ENCODE assay signal across 30 cellular contexts in the genomic region with DNA sequence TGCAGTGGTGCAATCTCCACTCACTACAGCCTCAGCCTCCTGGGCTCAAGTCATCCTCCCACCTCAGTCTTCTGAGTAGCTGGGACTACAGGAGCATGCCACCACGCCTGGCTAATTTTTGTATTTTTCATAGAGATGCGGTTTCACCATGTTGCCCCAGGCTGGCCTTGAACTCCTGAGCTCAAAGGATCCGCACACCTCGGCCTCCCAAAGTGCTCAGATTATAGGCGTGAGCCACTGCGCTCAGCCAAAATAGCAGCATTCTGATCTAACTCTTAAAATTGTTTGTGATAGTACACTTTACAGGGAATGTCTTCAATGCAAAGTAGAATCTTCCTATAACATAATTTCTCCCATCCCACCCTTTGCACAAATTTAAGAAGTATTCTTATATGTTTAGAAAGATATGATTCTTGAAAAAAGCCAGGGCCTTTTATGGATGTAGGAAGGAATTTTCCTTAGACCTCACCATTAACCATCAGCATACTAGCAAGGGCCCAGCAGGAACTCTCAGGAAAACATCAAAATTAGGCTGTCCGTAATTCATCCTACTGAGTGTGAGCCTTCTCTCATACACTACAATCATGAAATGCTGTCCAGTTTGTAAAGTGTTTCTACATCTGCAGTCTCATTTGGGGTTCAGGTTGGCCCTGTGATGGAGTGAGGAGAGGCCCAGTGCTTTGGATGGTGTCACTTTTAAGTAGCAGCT. TPM values are rescaled to one million over a fixed set of nuclear protein-coding genes. Genes with fewer than 3 reads are reported as not detected.
"Had no signal": no experiment of that assay in that cellular context is flagged by ENCODE, and none has a peak within 500 bp of the region (broad histone marks: within the 10 kb centered on the region; RNA-seq: fewer than 3 reads in every experiment).

No MANE protein-coding gene starts in this region.

- H3K4me3 ChIP-seq: heart right ventricle, lower lobe of right lung, sigmoid colon, smooth muscle cell, testis had no signal

- H3K36me3 ChIP-seq: heart right ventricle, lower lobe of right lung, sigmoid colon, WERI-Rb-1 had no signal

- H3K4me2 ChIP-seq: smooth muscle cell had no signal

- FAIRE-seq: bronchial epithelial cell, endometrium, kidney had no signal

- H3K27ac ChIP-seq: heart right ventricle, lower lobe of right lung, sigmoid colon, testis, WERI-Rb-1 had no signal

- H3K9me3 ChIP-seq: heart right ventricle, lower lobe of right lung, sigmoid colon, testis had no signal

- ATAC-seq: activated CD8-positive, alpha-beta memory T cell treated with anti-CD3 and anti-CD28 coated beads, Interleukin-2, amount 10 ng/mL, durations not matched to agents 7 days and 5 days; activated CD8-positive, alpha-beta T cell treated with anti-CD3 and anti-CD28 coated beads for 36 hours; heart right ventricle; lower lobe of right lung; naive thymus-derived CD8-positive, alpha-beta T cell; stimulated activated naive B cell treated with anti-CD40 and anti-IgM and Interleukin-4, amounts not matched to agents 10 μg/mL and 1 μg/mL and 100 μg/mL, for 72 hours had no signal

- DNase-seq: activated CD4-positive, alpha-beta T cell treated with anti-CD3 and anti-CD28 coated beads, Interleukin-2, amount 10 ng/mL, durations not matched to agents 7 days and 5 days; activated CD4-positive, CD25-positive, alpha-beta regulatory T cell treated with anti-CD3 and anti-CD28 coated beads, Interleukin-2, amount 50 U/mL, for 72 hours; activated CD8-positive, alpha-beta memory T cell treated with anti-CD3 and anti-CD28 coated beads, Interleukin-2, amount 10 ng/mL, durations not matched to agents 7 days and 5 days; activated CD8-positive, alpha-beta T cell treated with anti-CD3 and anti-CD28 coated beads for 36 hours; activated effector memory CD4-positive, alpha-beta T cell treated with anti-CD3 and anti-CD28 coated beads, Interleukin-2, amount 50 U/mL, for 16 hours; activated naive CD4-positive, alpha-beta T cell treated with anti-CD3 and anti-CD28 coated beads, Interleukin-2, amount 10 ng/mL, durations not matched to agents 7 days and 5 days; activated T-cell treated with anti-CD3 and anti-CD28 coated beads for 4 hours; amygdala; cerebellar nuclear complex; cortex of kidney; heart right ventricle; kidney; lower lobe of right lung; naive thymus-derived CD8-positive, alpha-beta T cell; sigmoid colon; stimulated activated CD4-positive, alpha-beta T cell treated with anti-CD3 and anti-CD28 coated beads, Interleukin-15, amount 100 ng/mL, for 24 hours; stimulated activated CD4-positive, alpha-beta T cell treated with anti-CD3 and anti-CD28 coated beads, Interleukin-2, amount 100 ng/mL, for 48 hours; stimulated activated CD8-positive, alpha-beta memory T cell treated with anti-CD3 and anti-CD28 coated beads, Interleukin-4, amount 100 ng/mL, for 48 hours; stimulated activated naive B cell treated with anti-CD40 and anti-IgM and Interleukin-4, amounts not matched to agents 10 μg/mL and 1 μg/mL and 100 μg/mL, for 72 hours; T-helper 1 cell; testis; WERI-Rb-1 had no signal

- H3K4me1 ChIP-seq: lower lobe of right lung, sigmoid colon, testis had no signal

- H3K27me3 ChIP-seq: heart right ventricle, sigmoid colon, testis had no signal

RNA-seq across cellular contexts. Expression of a gene that starts 37.7 kb away (rescaled TPM):
- total RNA-seq: activated CD4-positive, alpha-beta T cell treated with anti-CD3 and anti-CD28 coated beads, Interleukin-2, amount 10 ng/mL, durations not matched to agents 7 days and 5 days; activated CD8-positive, alpha-beta memory T cell treated with anti-CD3 and anti-CD28 coated beads, Interleukin-2, amount 10 ng/mL, durations not matched to agents 7 days and 5 days; activated CD8-positive, alpha-beta T cell treated with anti-CD3 and anti-CD28 coated beads for 36 hours; bronchial epithelial cell; epithelial cell of proximal tubule; fibroblast of villous mesenchyme; kidney; lower lobe of right lung; naive thymus-derived CD8-positive, alpha-beta T cell; posterior vena cava; renal cortical epithelial cell; testis had no signal
- polyA plus RNA-seq: naive thymus-derived CD8-positive, alpha-beta T cell had no signal

RNA-seq across cellular contexts. Expression of a gene that starts 55.1 kb away (rescaled TPM):
- total RNA-seq: activated CD4-positive, alpha-beta T cell treated with anti-CD3 and anti-CD28 coated beads, Interleukin-2, amount 10 ng/mL, durations not matched to agents 7 days and 5 days; activated CD8-positive, alpha-beta T cell treated with anti-CD3 and anti-CD28 coated beads for 36 hours; bronchial epithelial cell; kidney; lower lobe of right lung; mesenteric fat pad; naive thymus-derived CD8-positive, alpha-beta T cell; posterior vena cava; renal cortical epithelial cell had no signal
- polyA plus RNA-seq: heart right ventricle; naive thymus-derived CD8-positive, alpha-beta T cell had no signal
